Comparison of ENCODE assay signal across 18 cellular contexts in genomic region chr12:124004233-124004875, GRCh38.
"Had no signal": no experiment of that assay in that cellular context is flagged by ENCODE, and none has a peak within 500 bp of the region (broad histone marks: within the 10 kb centered on the region; RNA-seq: fewer than 3 reads in every experiment).

No MANE protein-coding gene starts in this region.

- DNase-seq: activated CD4-positive, alpha-beta T cell treated with anti-CD3 and anti-CD28 coated beads, Interleukin-2, amount 10 ng/mL, durations not matched to agents 7 days and 5 days; activated CD8-positive, alpha-beta T cell treated with anti-CD3 and anti-CD28 coated beads, Interleukin-2, amount 10 ng/mL, durations not matched to agents 7 days and 5 days; activated naive CD4-positive, alpha-beta T cell treated with Interleukin-2 at 50 U/mL for 16 hours; activated naive CD8-positive, alpha-beta T cell treated with anti-CD3 and anti-CD28 coated beads, Interleukin-2, amount 10 ng/mL, durations not matched to agents 7 days and 5 days; activated T-cell treated with anti-CD3 and anti-CD28 coated beads, Interleukin-2, amount 50 U/mL, for 24 hours; body of pancreas; caudate nucleus; cortex of kidney; effector CD8-positive, alpha-beta T cell; left colon; stimulated activated CD4-positive, alpha-beta T cell treated with anti-CD3 and anti-CD28 coated beads, Interleukin-4, amount 100 ng/mL, for 1 hour; stimulated activated naive CD8-positive, alpha-beta T cell treated with anti-CD3 and anti-CD28 coated beads, Interleukin-15, amount 100 ng/mL, for 72 hours; transverse colon had no signal

- H3K27ac ChIP-seq: body of pancreas, prostate gland, suprapubic skin, transverse colon had no signal

- ATAC-seq: activated CD4-positive, CD25-positive, alpha-beta regulatory T cell treated with anti-CD3 and anti-CD28 coated beads, Interleukin-2, amount 50 U/mL, for 24 hours; activated CD8-positive, alpha-beta T cell treated with anti-CD3 and anti-CD28 coated beads, Interleukin-2, amount 10 ng/mL, durations not matched to agents 7 days and 5 days; esophagus mucosa; left colon; stimulated activated naive CD8-positive, alpha-beta T cell treated with anti-CD3 and anti-CD28 coated beads, Interleukin-15, amount 100 ng/mL, for 72 hours had no signal

- H3K4me3 ChIP-seq: body of pancreas, lung, prostate gland, suprapubic skin, transverse colon had no signal

- H3K27me3 ChIP-seq: body of pancreas, suprapubic skin, transverse colon had no signal

- H3K36me3 ChIP-seq: prostate gland had no signal

- H3K9me3 ChIP-seq: body of pancreas, prostate gland, suprapubic skin, transverse colon had no signal

- H3K4me1 ChIP-seq: prostate gland, transverse colon had no signal
